10 cellular contexts compared by ENCODE assay signal in the genomic region with DNA sequence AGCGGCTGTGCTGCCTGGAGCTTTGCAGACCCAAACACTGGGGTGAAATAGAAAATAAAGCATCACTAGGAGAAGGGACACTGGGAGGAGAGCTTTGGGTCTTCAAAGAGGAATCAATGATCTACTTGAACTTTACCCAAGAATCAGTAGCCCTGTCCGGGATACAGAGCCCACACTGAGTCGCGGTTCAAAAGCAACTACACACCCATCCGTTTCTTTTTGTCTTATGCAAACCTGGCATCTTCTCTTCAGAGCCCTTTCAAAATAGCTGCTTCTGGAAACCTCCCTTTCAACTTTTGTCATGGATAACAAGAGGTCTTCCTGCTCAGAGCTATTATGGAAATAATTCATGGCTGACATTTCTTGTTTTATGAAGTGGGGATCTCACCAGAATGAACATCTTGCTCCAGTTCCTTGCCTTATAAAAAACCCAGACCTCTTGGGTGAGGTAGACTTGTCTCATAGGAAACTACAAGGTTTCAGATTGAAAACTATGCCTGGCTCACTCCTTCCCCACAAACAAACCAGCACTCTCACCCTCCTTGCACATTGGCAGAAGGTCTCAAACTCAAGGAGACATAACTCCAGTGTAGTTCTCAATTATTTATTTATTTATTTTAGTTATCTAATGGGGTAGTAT.
DNase-seq lines count a peak whose midpoint lies in the region; ATAC-seq lines count a peak whose summit lies in the region.
"Had no signal": no experiment of that assay in that cellular context is flagged by ENCODE, and none has a peak within 500 bp of the region (broad histone marks: within the 10 kb centered on the region; RNA-seq: fewer than 3 reads in every experiment).

No MANE protein-coding gene starts in this region.

- CTCF ChIA-PET in activated CD4-positive, alpha-beta T cell treated with anti-CD3 and anti-CD28 coated beads, Interleukin-2, amount 10 ng/mL, durations not matched to agents 7 days and 5 days (lab: Charles Lee): interaction anchor here (0.9 to 3.4 kb wide), 12 partner anchors 10 to 162 kb away, joined by 3 to 19 read pairs (median 4); no protein-coding TSS in a partner anchor

- peak overlapping the region; percentile 98 for H3K27ac Mint-ChIP-seq in activated CD4-positive, alpha-beta T cell treated with anti-CD3 and anti-CD28 coated beads, Interleukin-2, amount 10 ng/mL, durations not matched to agents 7 days and 5 days
- peak overlapping the region; percentile 97 for H3K27ac Mint-ChIP-seq in effector memory CD8-positive, alpha-beta T cell
- peak overlapping the region; percentile 93 for H3K27ac Mint-ChIP-seq in stimulated activated memory B cell treated with anti-CD40 and anti-IgM and Interleukin-4, amounts not matched to agents 10 μg/mL and 1 μg/mL and 100 μg/mL, for 72 hours

- DNase-seq in activated CD4-positive, alpha-beta T cell treated with anti-CD3 and anti-CD28 coated beads, Interleukin-2, amount 10 ng/mL, durations not matched to agents 7 days and 5 days: peak; percentile 12
- no peak for DNase-seq in activated CD4-positive, alpha-beta T cell treated with anti-CD3 and anti-CD28 coated beads for 4 hours
- DNase-seq in NAMALWA (ENCODE audit: low spot score) (peak; percentile 5), HuH-7.5 (ENCODE audit: low spot score) (no peak), NCI-H2029 (lab: John Stamatoyannopoulos, UW) (no peak), NCI-H146 (lab: John Stamatoyannopoulos, UW) (no peak)
- DNase-seq in effector memory CD8-positive, alpha-beta T cell: no peak
- DNase-seq: HCEC 1CT, SJCRH30 had no signal

- peaks cover 17% of the 10 kb centered on the region for H3K36me3 Mint-ChIP-seq in activated CD4-positive, alpha-beta T cell treated with anti-CD3 and anti-CD28 coated beads, Interleukin-2, amount 10 ng/mL, durations not matched to agents 7 days and 5 days (ENCODE audit: low read depth)
- peaks cover 5% of the 10 kb centered on the region for H3K36me3 Mint-ChIP-seq in effector memory CD8-positive, alpha-beta T cell (ENCODE audit: insufficient read depth)
- H3K36me3 Mint-ChIP-seq in stimulated activated memory B cell treated with anti-CD40 and anti-IgM and Interleukin-4, amounts not matched to agents 10 μg/mL and 1 μg/mL and 100 μg/mL, for 72 hours: no peaks in the 10 kb centered on the region

- H3K4me3 Mint-ChIP-seq in activated CD4-positive, alpha-beta T cell treated with anti-CD3 and anti-CD28 coated beads, Interleukin-2, amount 10 ng/mL, durations not matched to agents 7 days and 5 days: peak overlapping the region; percentile 91
- H3K4me3 Mint-ChIP-seq in effector memory CD8-positive, alpha-beta T cell: peak overlapping the region; percentile 85 to 94
- peak overlapping the region; percentile 80 for H3K4me3 Mint-ChIP-seq in stimulated activated memory B cell treated with anti-CD40 and anti-IgM and Interleukin-4, amounts not matched to agents 10 μg/mL and 1 μg/mL and 100 μg/mL, for 72 hours

- peaks cover 85% of the 10 kb centered on the region for H3K4me1 Mint-ChIP-seq in activated CD4-positive, alpha-beta T cell treated with anti-CD3 and anti-CD28 coated beads, Interleukin-2, amount 10 ng/mL, durations not matched to agents 7 days and 5 days
- peaks cover 54 to 81% of the 10 kb centered on the region in 2 donors for H3K4me1 Mint-ChIP-seq in effector memory CD8-positive, alpha-beta T cell (ENCODE audit: low read depth in 2 of 2)
- H3K4me1 Mint-ChIP-seq in stimulated activated memory B cell treated with anti-CD40 and anti-IgM and Interleukin-4, amounts not matched to agents 10 μg/mL and 1 μg/mL and 100 μg/mL, for 72 hours: peaks cover 70% of the 10 kb centered on the region

- POLR2A ChIA-PET in activated CD4-positive, alpha-beta T cell treated with anti-CD3 and anti-CD28 coated beads, Interleukin-2, amount 10 ng/mL, durations not matched to agents 7 days and 5 days (lab: Charles Lee): no interaction called here

- peaks cover 5% of the 10 kb centered on the region for H3K9me3 Mint-ChIP-seq in activated CD4-positive, alpha-beta T cell treated with anti-CD3 and anti-CD28 coated beads, Interleukin-2, amount 10 ng/mL, durations not matched to agents 7 days and 5 days
- no peaks in the 10 kb centered on the region for H3K9me3 Mint-ChIP-seq in effector memory CD8-positive, alpha-beta T cell
- no peaks in the 10 kb centered on the region for H3K9me3 Mint-ChIP-seq in stimulated activated memory B cell treated with anti-CD40 and anti-IgM and Interleukin-4, amounts not matched to agents 10 μg/mL and 1 μg/mL and 100 μg/mL, for 72 hours

- ATAC-seq in effector memory CD8-positive, alpha-beta T cell (replicated peaks): no peak
- ATAC-seq in stimulated activated memory B cell treated with anti-CD40 and anti-IgM and Interleukin-4, amounts not matched to agents 10 μg/mL and 1 μg/mL and 100 μg/mL, for 72 hours: no peak

- H3K27me3 Mint-ChIP-seq in activated CD4-positive, alpha-beta T cell treated with anti-CD3 and anti-CD28 coated beads, Interleukin-2, amount 10 ng/mL, durations not matched to agents 7 days and 5 days: no peaks in the 10 kb centered on the region
- H3K27me3 Mint-ChIP-seq in effector memory CD8-positive, alpha-beta T cell: no peaks in the 10 kb centered on the region
- no peaks in the 10 kb centered on the region for H3K27me3 Mint-ChIP-seq in stimulated activated memory B cell treated with anti-CD40 and anti-IgM and Interleukin-4, amounts not matched to agents 10 μg/mL and 1 μg/mL and 100 μg/mL, for 72 hours

Comparison
In these comparisons a context has a peak if more than half of its experiments do, and no peak if none do; other contexts are left out.
1. DNase-seq: peak in activated CD4-positive, alpha-beta T cell treated with anti-CD3 and anti-CD28 coated beads, Interleukin-2, amount 10 ng/mL, durations not matched to agents 7 days and 5 days (single experiment) and NAMALWA (single experiment); none in activated CD4-positive, alpha-beta T cell treated with anti-CD3 and anti-CD28 coated beads for 4 hours (0 of 2), effector memory CD8-positive, alpha-beta T cell (0 of 3), HuH-7.5 (single experiment), NCI-H2029 (single experiment) and NCI-H146 (single experiment).
2. Peak in every context shown above with its lines, with median percentiles within 50 percentile points of each other: H3K27ac Mint-ChIP-seq and H3K4me3 Mint-ChIP-seq.